Comparison of ENCODE assay signal across 1 cellular context in genomic region chr4:42302348-42302747, GRCh38.
A peak's percentile ranks its signal among the peaks of the same experiment; 100 is the strongest.
TF ChIP-seq lines count a peak whose summit lies in the region.

No MANE protein-coding gene starts in this region.

TF ChIP-seq in HepG2, 621 proteins besides CTCF, POLR2A, EP300 and RAD21 (continued from another document):
- TF ChIP-seq ZNF747 (CRISPR knock-in tag; IDR thresholded peaks at IDR 0.05; ENCODE audit: borderline replicate concordance) = no peak
- peak; percentile 98 for TF ChIP-seq ZNF644 (CRISPR knock-in tag; IDR thresholded peaks at IDR 0.05; ENCODE audit: low read depth)
- no peak for TF ChIP-seq ZFP91 (CRISPR knock-in tag; IDR thresholded peaks at IDR 0.05; ENCODE audit: borderline replicate concordance)
- TF ChIP-seq CBX5 (CRISPR knock-in tag; IDR thresholded peaks at IDR 0.05; ENCODE audit: borderline replicate concordance) = peak; percentile 69; the same call in 1 of the 2 replicates
- TF ChIP-seq KLF9 (CRISPR knock-in tag; IDR thresholded peaks at IDR 0.05; ENCODE audit: low read depth) = no peak
- TF ChIP-seq ZBTB26 (CRISPR knock-in tag; IDR thresholded peaks at IDR 0.05; ENCODE audit: borderline replicate concordance) = no peak
- no peak for TF ChIP-seq ZNF704 (CRISPR knock-in tag; IDR thresholded peaks at IDR 0.05; ENCODE audit: borderline replicate concordance)
- 0 out of 2 replicates have a peak, but pooled peaks have one; percentile 15 for TF ChIP-seq GATAD2A (CRISPR knock-in tag; IDR thresholded peaks at IDR 0.05)
- TF ChIP-seq TCF7 (IDR thresholded peaks at IDR 0.05; ENCODE audit: low read depth) = peak; percentile 39; the same call in 1 of the 2 replicates
- peak; percentile 43; the same call in 1 of the 2 replicates for TF ChIP-seq ZMYM4 (CRISPR knock-in tag; IDR thresholded peaks at IDR 0.05)
- TF ChIP-seq HMGXB4 (CRISPR knock-in tag; IDR thresholded peaks at IDR 0.05; ENCODE audit: borderline replicate concordance in 1 of 2, low read depth in 1 of 2) = 0 out of 4 replicates have a peak, but pooled peaks of 1 of the 2 experiments have one; percentile 25
- TF ChIP-seq SMC3 (IDR thresholded peaks at IDR 0.05; ENCODE audit: low read length) = peak; percentile 29; the same call in 1 of the 2 replicates
- peak; percentile 34; the same call in 1 of the 2 replicates for TF ChIP-seq FOSL2 (CRISPR knock-in tag; IDR thresholded peaks at IDR 0.05)
- peak; percentile 44; the same call in 1 of the 2 replicates for TF ChIP-seq ARID5B (CRISPR knock-in tag; IDR thresholded peaks at IDR 0.05)
- peak; percentile 93 for TF ChIP-seq CEBPB (IDR thresholded peaks at IDR 0.05; ENCODE audit: borderline replicate concordance, low read depth, low read length)
- TF ChIP-seq ZNF577 (CRISPR knock-in tag; IDR thresholded peaks at IDR 0.05; ENCODE audit: borderline replicate concordance, low read depth) = no peak
- TF ChIP-seq ETV5 (CRISPR knock-in tag; IDR thresholded peaks at IDR 0.05; ENCODE audit: borderline replicate concordance) = 0 out of 2 replicates have a peak, but pooled peaks have one; percentile 14
- no peak for TF ChIP-seq HES4 (CRISPR knock-in tag; IDR thresholded peaks at IDR 0.05; ENCODE audit: borderline replicate concordance)
- 0 out of 2 replicates have a peak, but pooled peaks have one; percentile 21 for TF ChIP-seq THAP9 (CRISPR knock-in tag; IDR thresholded peaks at IDR 0.05; ENCODE audit: borderline replicate concordance)
- TF ChIP-seq KDM2A (CRISPR knock-in tag; IDR thresholded peaks at IDR 0.05; ENCODE audit: borderline replicate concordance, low read depth) = 0 out of 2 replicates have a peak, but pooled peaks have one; percentile 19
- 0 out of 2 replicates have a peak, but pooled peaks have one; percentile 48 for TF ChIP-seq TFDP2 (CRISPR knock-in tag; IDR thresholded peaks at IDR 0.05)
- TF ChIP-seq ELF3 (CRISPR knock-in tag; IDR thresholded peaks at IDR 0.05) = peak; percentile 54
- peak; percentile 68; the same call in 1 of the 2 replicates for TF ChIP-seq ZNF878 (CRISPR knock-in tag; IDR thresholded peaks at IDR 0.05)
- TF ChIP-seq GABPB1 (CRISPR knock-in tag; IDR thresholded peaks at IDR 0.05) = 0 out of 2 replicates have a peak, but pooled peaks have one; percentile 39
- TF ChIP-seq THAP11 (CRISPR knock-in tag; IDR thresholded peaks at IDR 0.05) = peak; percentile 41; the same call in 1 of the 2 replicates
- TF ChIP-seq MIER2 (CRISPR knock-in tag; IDR thresholded peaks at IDR 0.05) = 0 out of 2 replicates have a peak, but pooled peaks have one; percentile 39
- peak in 1 of 2 experiments; percentile 98; a peak in 2 of 4 replicates for TF ChIP-seq ATF4 (CRISPR knock-in tag; IDR thresholded peaks at IDR 0.05)
